Comparison of ENCODE assay signal across 29 cellular contexts in the genomic region with DNA sequence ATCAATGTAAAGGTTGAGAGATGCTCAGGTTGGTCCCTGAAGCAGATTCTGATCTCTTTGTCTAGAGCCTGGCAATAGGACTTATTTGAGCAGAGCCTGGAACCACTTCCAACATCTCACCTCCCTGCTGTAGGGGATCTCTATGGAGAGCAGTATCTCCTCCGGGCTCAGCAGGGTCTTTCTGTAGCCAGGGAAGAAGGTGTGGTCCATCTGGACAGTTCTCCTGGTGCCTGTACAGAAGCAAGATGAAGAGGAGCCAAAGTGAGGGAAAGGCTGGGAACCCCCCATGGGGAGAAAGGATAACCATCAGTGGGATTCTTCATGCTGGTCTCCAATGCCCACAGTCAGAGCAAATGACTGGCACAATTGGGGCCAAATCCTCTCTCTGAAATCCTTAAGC. TPM values are rescaled to one million over a fixed set of nuclear protein-coding genes. Genes with fewer than 3 reads are reported as not detected.
"Had no signal": no experiment of that assay in that cellular context is flagged by ENCODE, and none has a peak within 500 bp of the region (broad histone marks: within the 10 kb centered on the region; RNA-seq: fewer than 3 reads in every experiment).

No MANE protein-coding gene starts in this region.

- ATAC-seq: psoas muscle; right cardiac atrium; stimulated activated effector memory CD8-positive, alpha-beta T cell treated with anti-CD3 and anti-CD28 coated beads, Interleukin-12 subunit alpha, Interleukin-12 subunit beta, amount 100 ng/mL, for 72 hours; stimulated activated naive B cell treated with anti-CD40 and anti-IgM and Interleukin-4, amounts not matched to agents 10 μg/mL and 1 μg/mL and 100 μg/mL, for 72 hours had no signal

- H3K4me3 ChIP-seq: neural progenitor cell, ovary, psoas muscle, right lobe of liver, sigmoid colon, stomach, thoracic aorta, thyroid gland, tibial nerve, upper lobe of left lung, vagina had no signal

- DNase-seq: occipital lobe; ovary; posterior cingulate gyrus; psoas muscle; right cardiac atrium; right lobe of liver; sigmoid colon; small intestine; stimulated activated CD4-positive, alpha-beta T cell treated with anti-CD3 and anti-CD28 coated beads, Interleukin-15, amount 100 ng/mL, for 24 hours; stimulated activated CD4-positive, alpha-beta T cell treated with anti-CD3 and anti-CD28 coated beads, Interleukin-2, amount 100 ng/mL, for 24 hours; stimulated activated CD4-positive, alpha-beta T cell treated with anti-CD3 and anti-CD28 coated beads, Interleukin-2, amount 100 ng/mL, for 48 hours; stimulated activated CD4-positive, alpha-beta T cell treated with anti-CD3 and anti-CD28 coated beads, Interleukin-4, amount 100 ng/mL, for 24 hours; stimulated activated naive B cell treated with anti-CD40 and anti-IgM and Interleukin-4, amounts not matched to agents 10 μg/mL and 1 μg/mL and 100 μg/mL, for 72 hours; stimulated activated naive CD4-positive, alpha-beta T cell treated with Interleukin-2 at 50 U/mL for 16 hours; stomach; thyroid gland; upper lobe of left lung had no signal

- H3K27ac ChIP-seq: neural progenitor cell, ovary, parathyroid adenoma, psoas muscle, sigmoid colon, stomach, thoracic aorta, thyroid gland, tibial nerve, upper lobe of left lung, vagina had no signal

- H3K9me3 ChIP-seq: ovary, psoas muscle, right lobe of liver, sigmoid colon, stomach, thoracic aorta, thyroid gland, upper lobe of left lung, vagina had no signal

- H3K27me3 Mint-ChIP-seq: progenitor cell of endocrine pancreas; stimulated activated naive CD8-positive, alpha-beta T cell treated with anti-CD3 and anti-CD28 coated beads, Interleukin-15, Interleukin-2, amounts not matched to agents 100 ng/mL and 50 ng/mL, for 24 hours had no signal

- H3K4me1 ChIP-seq: neural progenitor cell, parathyroid adenoma, psoas muscle, sigmoid colon, stomach, thyroid gland, tibial nerve, vagina had no signal

- H3K4me2 ChIP-seq: neural progenitor cell had no signal

- H3K9me3 Mint-ChIP-seq: nephron; neural progenitor cell; stimulated activated naive B cell treated with anti-CD40 and anti-IgM and Interleukin-4, amounts not matched to agents 10 μg/mL and 1 μg/mL and 100 μg/mL, for 72 hours; stimulated activated naive CD8-positive, alpha-beta T cell treated with anti-CD3 and anti-CD28 coated beads, Interleukin-15, Interleukin-2, amounts not matched to agents 100 ng/mL and 50 ng/mL, for 24 hours had no signal

- H3K4me1 Mint-ChIP-seq: nephron; neural progenitor cell; stimulated activated naive B cell treated with anti-CD40 and anti-IgM and Interleukin-4, amounts not matched to agents 10 μg/mL and 1 μg/mL and 100 μg/mL, for 72 hours had no signal

- H3K4me3 Mint-ChIP-seq: nephron; neural progenitor cell; stimulated activated effector memory CD8-positive, alpha-beta T cell treated with anti-CD3 and anti-CD28 coated beads, Interleukin-12 subunit alpha, Interleukin-12 subunit beta, amount 100 ng/mL, for 72 hours; stimulated activated naive B cell treated with anti-CD40 and anti-IgM and Interleukin-4, amounts not matched to agents 10 μg/mL and 1 μg/mL and 100 μg/mL, for 72 hours; stimulated activated naive CD8-positive, alpha-beta T cell treated with anti-CD3 and anti-CD28 coated beads, Interleukin-15, Interleukin-2, amounts not matched to agents 100 ng/mL and 50 ng/mL, for 24 hours had no signal

- H3K79me2 ChIP-seq: parathyroid adenoma had no signal

- H3K27ac Mint-ChIP-seq: nephron; neural progenitor cell; progenitor cell of endocrine pancreas; stimulated activated effector memory CD8-positive, alpha-beta T cell treated with anti-CD3 and anti-CD28 coated beads, Interleukin-12 subunit alpha, Interleukin-12 subunit beta, amount 100 ng/mL, for 72 hours; stimulated activated naive B cell treated with anti-CD40 and anti-IgM and Interleukin-4, amounts not matched to agents 10 μg/mL and 1 μg/mL and 100 μg/mL, for 72 hours; stimulated activated naive CD8-positive, alpha-beta T cell treated with anti-CD3 and anti-CD28 coated beads, Interleukin-15, Interleukin-2, amounts not matched to agents 100 ng/mL and 50 ng/mL, for 24 hours had no signal

- H3K9ac ChIP-seq: neural progenitor cell, parathyroid adenoma had no signal

- H2AFZ ChIP-seq: neural progenitor cell, parathyroid adenoma had no signal

- H3K36me3 ChIP-seq: neural progenitor cell, ovary, sigmoid colon, stomach, thoracic aorta, thyroid gland, tibial nerve, upper lobe of left lung, vagina had no signal

- H3K27me3 ChIP-seq: neural progenitor cell, ovary, right lobe of liver, sigmoid colon, stomach, thyroid gland, tibial nerve, upper lobe of left lung, vagina had no signal

- H3K36me3 Mint-ChIP-seq: neural progenitor cell; stimulated activated effector memory CD8-positive, alpha-beta T cell treated with anti-CD3 and anti-CD28 coated beads, Interleukin-12 subunit alpha, Interleukin-12 subunit beta, amount 100 ng/mL, for 72 hours; stimulated activated naive B cell treated with anti-CD40 and anti-IgM and Interleukin-4, amounts not matched to agents 10 μg/mL and 1 μg/mL and 100 μg/mL, for 72 hours had no signal

RNA-seq across cellular contexts. Expression of a gene that starts 34.8 kb away (rescaled TPM):
- total RNA-seq: occipital lobe, skeletal muscle tissue, subcutaneous adipose tissue, temporal lobe, thoracic aorta had no signal
- polyA plus RNA-seq: ovary, right cardiac atrium had no signal
